23 cellular contexts compared by ENCODE assay signal in the genomic region with DNA sequence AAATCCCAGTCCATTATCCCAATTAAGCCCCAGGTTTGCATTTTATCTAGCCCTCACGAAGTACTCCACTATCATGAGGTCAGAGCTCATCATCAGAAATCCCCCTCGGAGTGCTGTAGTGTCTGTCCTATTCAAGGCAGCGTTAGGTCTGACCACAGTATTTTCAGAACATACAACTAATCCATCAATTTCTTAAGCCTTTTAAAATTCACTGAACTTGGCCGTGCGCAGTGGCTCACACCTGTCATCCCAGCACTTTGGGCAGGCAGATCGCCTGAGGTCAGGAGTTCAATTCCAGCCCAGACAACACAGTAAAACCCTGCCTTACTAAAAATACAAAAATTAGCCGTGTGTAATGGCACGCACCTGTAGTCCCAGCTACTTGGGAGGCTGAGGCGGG. TPM values are rescaled to one million over a fixed set of nuclear protein-coding genes. Genes with fewer than 3 reads are reported as not detected.
DNase-seq lines count a peak whose midpoint lies in the region; ATAC-seq and TF ChIP-seq lines count a peak whose summit lies in the region.
"Had no signal": no experiment of that assay in that cellular context is flagged by ENCODE, and none has a peak within 500 bp of the region (broad histone marks: within the 10 kb centered on the region; RNA-seq: fewer than 3 reads in every experiment).

No MANE protein-coding gene starts in this region.

- H3K4me1 ChIP-seq in left ventricle myocardium inferior (peaks cover 97% of the 10 kb centered on the region), right cardiac atrium (ENCODE audit: control insufficient read depth, insufficient read depth, low read length) (peaks cover 22% of the 10 kb centered on the region), psoas muscle (peaks cover 72% of the 10 kb centered on the region), upper lobe of right lung (peaks cover 32% of the 10 kb centered on the region)
- H3K4me1 ChIP-seq: prostate gland had no signal

- H3K4me1 Mint-ChIP-seq in chondrocyte (ENCODE audit: low read depth): peaks cover 90% of the 10 kb centered on the region

- no peaks in the 10 kb centered on the region for H3K36me3 Mint-ChIP-seq in chondrocyte (ENCODE audit: low read depth)

- no peaks in the 10 kb centered on the region for H3K27me3 Mint-ChIP-seq in chondrocyte (ENCODE audit: low read depth)

- ATAC-seq in right cardiac atrium: no peak
- peak; percentile 41 to 75 (median 66) for ATAC-seq in psoas muscle
- ATAC-seq in upper lobe of right lung: no peak
- ATAC-seq: left cardiac atrium had no signal

- WGBS in right cardiac atrium: 66% methylated on average over 9 of the region's 9 CpGs
- WGBS in psoas muscle, 3 donors: 17 to 41% (median 26%) methylated on average over 9 of the region's 9 CpGs

- H3K27ac ChIP-seq in left ventricle myocardium inferior (replicated peaks) (peak overlapping the region; percentile 97), right cardiac atrium (ENCODE audit: low read length) (no peak overlapping the region), psoas muscle (peak overlapping the region; percentile 70), upper lobe of right lung (no peak overlapping the region)
- H3K27ac ChIP-seq: neural progenitor cell had no signal

- H3K27me3 ChIP-seq in left ventricle myocardium inferior (ENCODE audit: low read depth) (no peaks in the 10 kb centered on the region), right cardiac atrium (ENCODE audit: control insufficient read depth, insufficient read depth) (no peaks in the 10 kb centered on the region), psoas muscle (ENCODE audit: insufficient read depth in 3 of 3, low read length in 2 of 3) (no peaks in the 10 kb centered on the region), upper lobe of right lung (no peaks in the 10 kb centered on the region)
- H3K27me3 ChIP-seq: neural progenitor cell, stomach had no signal

- H3K9me3 ChIP-seq in left ventricle myocardium inferior (replicated peaks) (no peaks in the 10 kb centered on the region), right cardiac atrium (ENCODE audit: control insufficient read depth, low read length) (no peaks in the 10 kb centered on the region), psoas muscle (no peaks in the 10 kb centered on the region), upper lobe of right lung (no peaks in the 10 kb centered on the region)
- H3K9me3 ChIP-seq: prostate gland, stomach had no signal

- H3K36me3 ChIP-seq in left ventricle myocardium inferior: no peaks in the 10 kb centered on the region
- no peaks in the 10 kb centered on the region for H3K36me3 ChIP-seq in psoas muscle (ENCODE audit: insufficient read depth in 1 of 2, low read depth in 1 of 2)
- no peaks in the 10 kb centered on the region for H3K36me3 ChIP-seq in upper lobe of right lung
- H3K36me3 ChIP-seq: neural progenitor cell, prostate gland, stomach had no signal

- TF ChIP-seq CTCF in left ventricle myocardium inferior (IDR thresholded peaks at IDR 0.05; ENCODE audit: borderline replicate concordance): no peak
- TF ChIP-seq CTCF in chondrocyte (IDR thresholded peaks at IDR 0.05): no peak
- no peak for TF ChIP-seq CTCF in psoas muscle (IDR thresholded peaks at IDR 0.05)
- no peak for TF ChIP-seq CTCF in upper lobe of right lung (IDR thresholded peaks at IDR 0.05)

- H3K4me3 Mint-ChIP-seq in chondrocyte (ENCODE audit: unreplicated experiment): no peak overlapping the region
- H3K4me3 Mint-ChIP-seq: CD14-positive monocyte, neural progenitor cell had no signal

- H3K4me3 ChIP-seq in left ventricle myocardium inferior (peak overlapping the region; percentile 30), right cardiac atrium (ENCODE audit: low read length) (no peak overlapping the region), psoas muscle (no peak overlapping the region), upper lobe of right lung (no peak overlapping the region)
- H3K4me3 ChIP-seq: neural progenitor cell, prostate gland, stomach had no signal

- no peaks in the 10 kb centered on the region for H3K9me3 Mint-ChIP-seq in chondrocyte (ENCODE audit: low read depth)

- DNase-seq in left ventricle myocardium inferior: no peak
- no peak for DNase-seq in right cardiac atrium
- DNase-seq in chondrocyte (ENCODE audit: low spot score): no peak
- DNase-seq in psoas muscle: no peak
- DNase-seq in germinal center (ENCODE audit: low spot score): no peak
- no peak for DNase-seq in upper lobe of right lung
- no peak for DNase-seq in GM03348 (ENCODE audit: low spot score)
- DNase-seq in UCSD-AML1 (lab: John Stamatoyannopoulos, UW; ENCODE audit: unreplicated experiment): no peak
- DNase-seq: activated CD4-positive, alpha-beta T cell treated with anti-CD3 and anti-CD28 coated beads, Interleukin-2, amount 50 U/mL, for 4 hours; activated effector memory CD4-positive, alpha-beta T cell treated with anti-CD3 and anti-CD28 coated beads, Interleukin-2, amount 50 U/mL, for 16 hours; effector CD8-positive, alpha-beta T cell; HCEC 1CT; Kasumi-1; left cardiac atrium; NCI-H2107; NCI-H526; OCI-M1; SHP77 treated with DMSO at 0.1 percent for 48 hours; stimulated activated CD4-positive, alpha-beta T cell treated with anti-CD3 and anti-CD28 coated beads, Interleukin-4, amount 100 ng/mL, for 1 hour; stomach had no signal

- peak overlapping the region; percentile 70 for H3K27ac Mint-ChIP-seq in chondrocyte (ENCODE audit: unreplicated experiment)
- H3K27ac Mint-ChIP-seq: neural progenitor cell had no signal

- intact Hi-C loops in left ventricle myocardium inferior (cut with micrococcal nuclease): no loop called here
- intact Hi-C loops in right cardiac atrium (cut with DNase I): loop anchor here in 1 of 4 donors (10.0 kb wide), 1 partner anchor 47 kb away; no protein-coding TSS in a partner anchor
- intact Hi-C loops in psoas muscle (cut with DNase I): no loop called here
- intact Hi-C loops in upper lobe of right lung (cut with DNase I): loop anchor here (10.0 kb wide), 1 partner anchor 57 kb away; no protein-coding TSS in a partner anchor

RNA-seq across cellular contexts. Expression of a gene that starts 11.9 kb away (rescaled TPM):
- total RNA-seq in left ventricle myocardium inferior: 29.3 TPM
- 10 to 100 TPM; 51.8 to 66.9 (median 59.1) TPM for total RNA-seq in right cardiac atrium
- 40.9 TPM for polyA plus RNA-seq in right cardiac atrium
- 102 to 141 TPM (median 141 TPM) in 3 replicates for total RNA-seq in chondrocyte
- total RNA-seq in psoas muscle: 10 to 100 TPM; 11.2 to 14.8 (median 12.7) TPM
- polyA plus RNA-seq in psoas muscle: 10 to 100 TPM in 1 of 3 donors, 1 to 10 TPM in 2; 8.0 to 14.5 (median 8.3) TPM
- 57.5 TPM for total RNA-seq in upper lobe of right lung

Comparison
In these comparisons a context has a peak if more than half of its experiments do, and no peak if none do; other contexts are left out.
1. H3K27ac ChIP-seq: peak in left ventricle myocardium inferior (single experiment) and psoas muscle (single experiment); none in right cardiac atrium (single experiment) and upper lobe of right lung (single experiment).
2. ATAC-seq: peak in psoas muscle (4 of 4); none in right cardiac atrium (0 of 2) and upper lobe of right lung (single experiment).